In the genomic region with DNA sequence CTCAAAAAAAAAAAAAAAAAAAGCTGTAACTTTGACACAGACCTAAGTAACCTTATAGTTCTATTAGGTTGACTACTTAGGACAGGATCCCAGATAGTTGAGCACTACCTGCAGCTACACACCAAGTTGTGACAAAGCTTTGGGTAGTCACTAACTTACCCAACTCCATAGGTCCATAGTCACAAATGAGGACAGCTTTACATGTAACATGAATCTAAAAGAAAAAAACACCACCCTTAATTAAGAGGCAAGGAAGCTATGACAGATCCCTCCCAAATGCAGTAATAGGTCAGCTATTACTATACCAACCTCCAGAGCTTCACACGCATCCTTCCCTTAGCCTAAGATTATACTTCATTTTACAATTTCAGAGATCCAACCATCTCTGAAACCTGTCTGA, we compare ENCODE assay signal across 10 cellular contexts. TPM values are rescaled to one million over a fixed set of nuclear protein-coding genes. Genes with fewer than 3 reads are reported as not detected.
DNase-seq lines count a peak whose midpoint lies in the region; ATAC-seq and TF ChIP-seq lines count a peak whose summit lies in the region.
"Had no signal": no experiment of that assay in that cellular context is flagged by ENCODE, and none has a peak within 500 bp of the region (broad histone marks: within the 10 kb centered on the region; RNA-seq: fewer than 3 reads in every experiment).

No MANE protein-coding gene starts in this region.

- no peak overlapping the region for H3K18ac ChIP-seq in IMR-90 (ENCODE audit: low read depth, low read length)

- DNase-seq in IMR-90 (no peak), astrocyte of the spinal cord (ENCODE audit: low read depth, low spot score) (no peak), mesothelial cell of epicardium (ENCODE audit: low spot score in 2 of 2, unreplicated experiment in 2 of 2) (no peak), NCI-H187 treated with DMSO at 0.1 percent for 48 hours (lab: John Stamatoyannopoulos, UW) (no peak), HuH-7.5 (ENCODE audit: low spot score) (no peak), HUDEP-2 (lab: John Stamatoyannopoulos, UW; ENCODE audit: unreplicated experiment in 76 of 76) (no peak)
- DNase-seq: erythroblast had no signal

- 0 out of 2 replicates have a peak overlapping the region, but pooled peaks have one; percentile 28 for H3K14ac ChIP-seq in IMR-90 (replicated peaks; ENCODE audit: low read depth, low read length)

- H3K4me2 ChIP-seq in BLaER1 (peak overlapping the region; percentile 98), IMR-90 (ENCODE audit: low read depth, low read length) (no peak overlapping the region)

- no peak for TF ChIP-seq POLR2A in IMR-90 (IDR thresholded peaks at IDR 0.05; ENCODE audit: low read depth, low read length)

- H3K27me3 ChIP-seq in BLaER1 (no peaks in the 10 kb centered on the region), IMR-90 (ENCODE audit: control insufficient read depth, insufficient read depth, low read length) (no peaks in the 10 kb centered on the region)
- H3K27me3 ChIP-seq: tibial nerve had no signal

- H3K27ac ChIP-seq in BLaER1: no peak overlapping the region
- H3K27ac ChIP-seq in IMR-90 (ENCODE audit: insufficient read depth, low read length): no peak overlapping the region
- H3K27ac ChIP-seq: tibial nerve had no signal

- H4K8ac ChIP-seq in IMR-90 (ENCODE audit: low read depth in 2 of 2, low read length in 2 of 2): no peak overlapping the region

- H2AK9ac ChIP-seq in IMR-90 (replicated peaks; ENCODE audit: low read depth, low read length, poor library complexity): no peak overlapping the region

- no peaks in the 10 kb centered on the region for H3K27me3 Mint-ChIP-seq in mesothelial cell of epicardium (ENCODE audit: low read depth)

- H2BK15ac ChIP-seq in IMR-90 (ENCODE audit: low read depth, low read length): no peak overlapping the region

- in situ Hi-C loops in IMR-90 (cut with MboI; ENCODE audit: low sequenced_read_pairs): no loop called here
- in situ Hi-C loops in astrocyte of the spinal cord (cut with HindIII; ENCODE audit: low sequenced_read_pairs): no loop called here

- peak overlapping the region; percentile 95 for H3K4me3 ChIP-seq in BLaER1
- H3K4me3 ChIP-seq in IMR-90 (ENCODE audit: insufficient read depth, low read depth, low read length): no peak overlapping the region
- peak overlapping the region; percentile 88 for H3K4me3 ChIP-seq in astrocyte of the spinal cord (ENCODE audit: low read depth, low read length)

- POLR2A ChIA-PET in IMR-90 (lab: Charles Lee; ENCODE audit: unreplicated experiment): interaction anchor here (0.5 to 1.1 kb wide), 2 partner anchors 22 to 23 kb away, joined by 5 to 9 read pairs; no protein-coding TSS in a partner anchor

- peak overlapping the region; percentile 92 for H3K4me3 Mint-ChIP-seq in mesothelial cell of epicardium

- no peak for TF ChIP-seq RAD21 in IMR-90 (IDR thresholded peaks at IDR 0.05; ENCODE audit: low read length)

- H3K23ac ChIP-seq in IMR-90 (ENCODE audit: low read depth, low read length): peak overlapping the region; percentile 63

- no peak overlapping the region for H3K56ac ChIP-seq in IMR-90 (ENCODE audit: extremely low read depth, insufficient read depth, low read length)

- no peak overlapping the region for H3K27ac Mint-ChIP-seq in mesothelial cell of epicardium

- no peak overlapping the region for H2BK120ac ChIP-seq in IMR-90 (ENCODE audit: low read depth, low read length)

- H4K20me1 ChIP-seq in BLaER1: peaks cover 45% of the 10 kb centered on the region
- peaks cover 44% of the 10 kb centered on the region for H4K20me1 ChIP-seq in IMR-90 (ENCODE audit: insufficient read depth, low read length)

- H3K36me3 Mint-ChIP-seq in mesothelial cell of epicardium: peaks cover 29% of the 10 kb centered on the region

- H3K4ac ChIP-seq in IMR-90 (ENCODE audit: low read depth, low read length): no peak overlapping the region

- H3K79me1 ChIP-seq in IMR-90 (ENCODE audit: low read depth in 1 of 2, low read length in 2 of 2): peaks cover 13 to 35% of the 10 kb centered on the region in 2 experiments

- H3K9me3 ChIP-seq in BLaER1 (no peaks in the 10 kb centered on the region), IMR-90 (ENCODE audit: control insufficient read depth, insufficient read depth, low read length) (no peaks in the 10 kb centered on the region)
- H3K9me3 ChIP-seq: tibial nerve had no signal

- no peaks in the 10 kb centered on the region for H3K9me3 Mint-ChIP-seq in mesothelial cell of epicardium

- dilution Hi-C loops in IMR-90 (cut with HindIII; ENCODE audit: low sequenced_read_pairs, unreplicated experiment): no loop called here

- TF ChIP-seq CTCF in IMR-90 (conservative IDR thresholded peaks at IDR 0.05; ENCODE audit: low read depth, low read length) (no peak), astrocyte of the spinal cord (IDR thresholded peaks at IDR 0.05; ENCODE audit: low read depth, low read length) (no peak), mesothelial cell of epicardium (IDR thresholded peaks at IDR 0.05; ENCODE audit: unreplicated experiment) (no peak)

- peaks cover 66% of the 10 kb centered on the region for H3K36me3 ChIP-seq in BLaER1
- H3K36me3 ChIP-seq in IMR-90 (ENCODE audit: control insufficient read depth, insufficient read depth, low read length): peaks cover 40% of the 10 kb centered on the region

- BruUV-seq in IMR-90 (replicated peaks; lab: Mats Ljungman, UMichigan): no TSS peak

- no CpG with 5 or more reads among the region's 1 CpG for WGBS in IMR-90 (ENCODE audit: extremely low coverage in 2 of 2, insufficient read length in 1 of 2), 2 experiments

- H3K4me1 ChIP-seq in BLaER1: peaks cover 36% of the 10 kb centered on the region
- H3K4me1 ChIP-seq in IMR-90 (ENCODE audit: control insufficient read depth, insufficient read depth, low read length): peaks cover 6% of the 10 kb centered on the region; the same call in 1 of the 2 replicates

- ATAC-seq in IMR-90 (ENCODE audit: low read depth): no peak
- ATAC-seq in activated CD4-positive, CD25-positive, alpha-beta regulatory T cell treated with anti-CD3 and anti-CD28 coated beads, Interleukin-2, amount 50 U/mL, for 24 hours: no peak

- H2BK5ac ChIP-seq in IMR-90 (ENCODE audit: low read depth, low read length, poor library complexity, severe bottlenecking): no peak overlapping the region

- H3K4me1 Mint-ChIP-seq in mesothelial cell of epicardium: peaks cover 25% of the 10 kb centered on the region

- H2AFZ ChIP-seq in IMR-90 (replicated peaks; ENCODE audit: low read length, poor library complexity): no peak overlapping the region

- H4K91ac ChIP-seq in IMR-90 (ENCODE audit: insufficient read depth, low read depth, low read length): no peak overlapping the region

- CTCF ChIA-PET in IMR-90 (lab: Yijun Ruan, JAX): interaction anchor here (1.1 kb wide), 1 partner anchor 23 kb away, joined by 3 read pairs; no protein-coding TSS in a partner anchor

- no peak overlapping the region for H2BK20ac ChIP-seq in IMR-90 (ENCODE audit: low read depth, low read length)

- no peak overlapping the region for H4K5ac ChIP-seq in IMR-90 (ENCODE audit: low read depth, low read length)

- H2AK5ac ChIP-seq in IMR-90 (ENCODE audit: low read depth, low read length): no peak overlapping the region

- intact Hi-C loops in IMR-90 (cut with micrococcal nuclease): no loop called here

- H3K9me1 ChIP-seq in IMR-90 (ENCODE audit: insufficient read depth, low read length): peaks cover 7% of the 10 kb centered on the region; the same call in 1 of the 2 replicates

- peak overlapping the region; percentile 94 for H3K9ac ChIP-seq in BLaER1
- peak overlapping the region; percentile 2; the same call in 1 of the 2 replicates for H3K9ac ChIP-seq in IMR-90 (ENCODE audit: low read depth, low read length)

TF ChIP-seq in IMR-90, 13 proteins besides CTCF, POLR2A, EP300 and RAD21 (continues in another document):
- TF ChIP-seq MAFK (IDR thresholded peaks at IDR 0.05; ENCODE audit: low read depth, low read length) (no peak), BHLHE40 (IDR thresholded peaks at IDR 0.05; ENCODE audit: low read depth, low read length) (no peak), NFE2L2 (IDR thresholded peaks at IDR 0.05; ENCODE audit: low read depth, low read length) (no peak), CEBPB (IDR thresholded peaks at IDR 0.05; ENCODE audit: low read depth, low read length) (no peak), SMC3 (IDR thresholded peaks at IDR 0.05; ENCODE audit: low read depth, low read length) (no peak), RFX5 (IDR thresholded peaks at IDR 0.05; ENCODE audit: low read depth, low read length) (no peak), CHD1 (IDR thresholded peaks at IDR 0.05; ENCODE audit: low read depth, low read length) (no peak), MXI1 (IDR thresholded peaks at IDR 0.05; ENCODE audit: borderline replicate concordance, low read depth, low read length) (no peak), RCOR1 (IDR thresholded peaks at IDR 0.05; ENCODE audit: insufficient replicate concordance, low read length) (no peak), MAZ (IDR thresholded peaks at IDR 0.05; ENCODE audit: borderline replicate concordance, low read depth, low read length) (no peak), FOS (IDR thresholded peaks at IDR 0.05; ENCODE audit: low read depth, low read length) (no peak)
- TF ChIP-seq, protein P1, sequence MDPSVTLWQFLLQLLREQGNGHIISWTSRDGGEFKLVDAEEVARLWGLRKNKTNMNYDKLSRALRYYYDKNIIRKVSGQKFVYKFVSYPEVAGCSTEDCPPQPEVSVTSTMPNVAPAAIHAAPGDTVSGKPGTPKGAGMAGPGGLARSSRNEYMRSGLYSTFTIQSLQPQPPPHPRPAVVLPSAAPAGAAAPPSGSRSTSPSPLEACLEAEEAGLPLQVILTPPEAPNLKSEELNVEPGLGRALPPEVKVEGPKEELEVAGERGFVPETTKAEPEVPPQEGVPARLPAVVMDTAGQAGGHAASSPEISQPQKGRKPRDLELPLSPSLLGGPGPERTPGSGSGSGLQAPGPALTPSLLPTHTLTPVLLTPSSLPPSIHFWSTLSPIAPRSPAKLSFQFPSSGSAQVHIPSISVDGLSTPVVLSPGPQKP (IDR thresholded peaks at IDR 0.05; ENCODE audit: borderline replicate concordance, low read depth, low read length): no peak

RNA-seq across cellular contexts. Expression of a gene that starts 12.7 kb away (rescaled TPM):
- total RNA-seq in IMR-90 (2012; rRNA removed): 0.83 and 0.90 TPM in 2 replicates
- 0.36 and 0.77 TPM in 2 replicates for polyA plus RNA-seq in IMR-90 (2012; rRNA removed)
- polyA plus RNA-seq in IMR-90 (2012; cell fraction: cytosol; rRNA removed): 0.66 and 1.3 TPM in 2 replicates
- polyA plus RNA-seq in IMR-90 (2012; cell fraction: nucleus; rRNA removed; ENCODE audit: low replicate concordance): 0.22 and 0.24 TPM in 2 replicates
- 4.6 to 5.1 TPM (median 4.8 TPM) in 3 replicates for total RNA-seq in mesothelial cell of epicardium

RNA-seq across cellular contexts. Expression of a gene that starts 26.5 kb away (rescaled TPM):
- total RNA-seq in IMR-90 (2012; rRNA removed) (23.8 and 25.3 TPM in 2 replicates), mesothelial cell of epicardium (23.3 to 25.5 TPM (median 25.0 TPM) in 3 replicates)
- polyA plus RNA-seq in IMR-90 (2012; rRNA removed): 23.3 and 24.1 TPM in 2 replicates
- polyA plus RNA-seq in IMR-90 (2012; cell fraction: cytosol; rRNA removed): 10.5 and 14.8 TPM in 2 replicates
- polyA plus RNA-seq in IMR-90 (2012; cell fraction: nucleus; rRNA removed; ENCODE audit: low replicate concordance): 16.6 and 42.3 TPM in 2 replicates
